19 cellular contexts compared by ENCODE assay signal in genomic region chr3:14536837-14537589, GRCh38. TPM values are rescaled to one million over a fixed set of nuclear protein-coding genes. Genes with fewer than 3 reads are reported as not detected.
"Had no signal": no experiment of that assay in that cellular context is flagged by ENCODE, and none has a peak within 500 bp of the region (broad histone marks: within the 10 kb centered on the region; RNA-seq: fewer than 3 reads in every experiment).

No MANE protein-coding gene starts in this region.

- H3K4me1 Mint-ChIP-seq: immature natural killer cell, natural killer cell, T-cell had no signal

- H3K36me3 Mint-ChIP-seq: immature natural killer cell, natural killer cell, T-cell had no signal

- DNase-seq: activated CD4-positive, alpha-beta T cell treated with anti-CD3 and anti-CD28 coated beads for 1 hour; activated CD4-positive, alpha-beta T cell treated with anti-CD3 and anti-CD28 coated beads, Interleukin-2, amount 50 U/mL, for 4 hours; activated naive CD4-positive, alpha-beta T cell treated with anti-CD3 and anti-CD28 coated beads, Interleukin-2, amount 50 U/mL, for 16 hours; caudate nucleus; colonic mucosa; immature natural killer cell; natural killer cell; occipital lobe; sigmoid colon; SK-N-SH; stimulated activated CD4-positive, alpha-beta T cell treated with anti-CD3 and anti-CD28 coated beads, Interleukin-12 subunit alpha, Interleukin-12 subunit beta, amount 100 ng/mL, for 4 hours; stimulated activated CD4-positive, alpha-beta T cell treated with anti-CD3 and anti-CD28 coated beads, Interleukin-2, amount 100 ng/mL, for 24 hours; stomach; T-cell; T1000 had no signal

- H3K36me3 ChIP-seq: colonic mucosa, esophagus muscularis mucosa, sigmoid colon, stomach, thoracic aorta had no signal

- H3K27ac Mint-ChIP-seq: immature natural killer cell, natural killer cell, T-cell had no signal

- H3K4me3 ChIP-seq: colonic mucosa, esophagus muscularis mucosa, sigmoid colon, stomach, thoracic aorta had no signal

- H3K27ac ChIP-seq: colonic mucosa, esophagus muscularis mucosa, sigmoid colon, stomach, thoracic aorta, VCaP had no signal

- H3K27me3 ChIP-seq: colonic mucosa had no signal

- H3K4me1 ChIP-seq: colonic mucosa, sigmoid colon had no signal

- H3K9me3 Mint-ChIP-seq: natural killer cell, T-cell had no signal

- ATAC-seq: T-cell had no signal

- H3K4me3 Mint-ChIP-seq: immature natural killer cell, natural killer cell, T-cell had no signal

- H3K9me3 ChIP-seq: colonic mucosa, esophagus muscularis mucosa, sigmoid colon, SK-N-SH, stomach, thoracic aorta had no signal

RNA-seq across cellular contexts. Expression of gene GRIP2, which starts 3.1 kb away (rescaled TPM):
- total RNA-seq: natural killer cell, pulmonary artery endothelial cell had no signal
- polyA plus RNA-seq: immature natural killer cell had no signal
